Comparison of ENCODE assay signal across 29 cellular contexts in genomic region chr17:39923230-39923629, GRCh38. TPM values are rescaled to one million over a fixed set of nuclear protein-coding genes. Genes with fewer than 3 reads are reported as not detected.
DNase-seq lines count a peak whose midpoint lies in the region; ATAC-seq lines count a peak whose summit lies in the region.
"Had no signal": no experiment of that assay in that cellular context is flagged by ENCODE, and none has a peak within 500 bp of the region (broad histone marks: within the 10 kb centered on the region; RNA-seq: fewer than 3 reads in every experiment).

No MANE protein-coding gene starts in this region.

- H3K27me3 Mint-ChIP-seq in activated naive CD4-positive, alpha-beta T cell treated with anti-CD3 and anti-CD28 coated beads for 36 hours (ENCODE audit: low read depth) = no peaks in the 10 kb centered on the region
- H3K27me3 Mint-ChIP-seq in T-helper 17 cell = no peaks in the 10 kb centered on the region
- no peaks in the 10 kb centered on the region for H3K27me3 Mint-ChIP-seq in effector memory CD8-positive, alpha-beta T cell

- DNase-seq in activated naive CD4-positive, alpha-beta T cell treated with anti-CD3 and anti-CD28 coated beads for 36 hours = no peak
- DNase-seq in activated naive CD4-positive, alpha-beta T cell (lab: John Stamatoyannopoulos, UW) = no peak
- DNase-seq in T-helper 17 cell (no peak), globus pallidus (ENCODE audit: low spot score) (no peak), DMS153 (lab: John Stamatoyannopoulos, UW) (no peak)
- no peak for DNase-seq in effector memory CD8-positive, alpha-beta T cell
- no peak for DNase-seq in stimulated activated effector memory CD8-positive, alpha-beta T cell treated with anti-CD3 and anti-CD28 coated beads, Interleukin-12 subunit alpha, Interleukin-12 subunit beta, amount 100 ng/mL, for 72 hours (ENCODE audit: low spot score in 2 of 2)
- DNase-seq: activated CD4-positive, CD25-positive, alpha-beta regulatory T cell treated with anti-CD3 and anti-CD28 coated beads, Interleukin-2, amount 50 U/mL, for 72 hours; activated T-cell treated with anti-CD3 and anti-CD28 coated beads for 4 hours; amniotic stem cell; DMS79 treated with DMSO at 0.1 percent for 48 hours; gastrocnemius medialis; left colon; MG63; midbrain; NCI-H146; NCI-H2227 treated with DMSO at 0.1 percent for 48 hours; NCI-H82; PC-3; SIG-M5; stimulated activated CD4-positive, alpha-beta T cell treated with anti-CD3 and anti-CD28 coated beads, Interleukin-12 subunit alpha, Interleukin-12 subunit beta, amount 100 ng/mL, for 4 hours; tibial artery had no signal

- ATAC-seq in T-helper 17 cell (no peak), GM18520 (IDR thresholded peaks at IDR 0.05; ENCODE audit: unreplicated experiment) (no peak)
- no peak for ATAC-seq in effector memory CD8-positive, alpha-beta T cell (replicated peaks)
- no peak for ATAC-seq in stimulated activated effector memory CD8-positive, alpha-beta T cell treated with anti-CD3 and anti-CD28 coated beads, Interleukin-12 subunit alpha, Interleukin-12 subunit beta, amount 100 ng/mL, for 72 hours
- ATAC-seq: gastrocnemius medialis, HCT116, left colon, PC-3 had no signal

- peaks cover 82% of the 10 kb centered on the region for H3K4me1 Mint-ChIP-seq in activated naive CD4-positive, alpha-beta T cell treated with anti-CD3 and anti-CD28 coated beads for 36 hours (ENCODE audit: low read depth)
- H3K4me1 Mint-ChIP-seq in T-helper 17 cell = peaks cover 55% of the 10 kb centered on the region
- H3K4me1 Mint-ChIP-seq in effector memory CD8-positive, alpha-beta T cell (ENCODE audit: low read depth in 2 of 2) = peaks cover 63% of the 10 kb centered on the region in 2 donors
- H3K4me1 Mint-ChIP-seq in stimulated activated effector memory CD8-positive, alpha-beta T cell treated with anti-CD3 and anti-CD28 coated beads, Interleukin-12 subunit alpha, Interleukin-12 subunit beta, amount 100 ng/mL, for 72 hours = peaks cover 82% of the 10 kb centered on the region

- H3K36me3 Mint-ChIP-seq in activated naive CD4-positive, alpha-beta T cell treated with anti-CD3 and anti-CD28 coated beads for 36 hours (ENCODE audit: low read depth) = peaks cover 32% of the 10 kb centered on the region
- H3K36me3 Mint-ChIP-seq in T-helper 17 cell (ENCODE audit: low read depth) = peaks cover 7% of the 10 kb centered on the region
- peaks cover 62% of the 10 kb centered on the region for H3K36me3 Mint-ChIP-seq in effector memory CD8-positive, alpha-beta T cell (ENCODE audit: insufficient read depth)
- H3K36me3 Mint-ChIP-seq in stimulated activated effector memory CD8-positive, alpha-beta T cell treated with anti-CD3 and anti-CD28 coated beads, Interleukin-12 subunit alpha, Interleukin-12 subunit beta, amount 100 ng/mL, for 72 hours = peaks cover 64% of the 10 kb centered on the region

- intact Hi-C loops in activated naive CD4-positive, alpha-beta T cell treated with anti-CD3 and anti-CD28 coated beads for 36 hours (cut with micrococcal nuclease) = loop anchor here (10.0 kb wide), 1 partner anchor 518 kb away; the partner anchor contains the start of gene FBXL20

- peak overlapping the region; percentile 92 for H3K27ac Mint-ChIP-seq in activated naive CD4-positive, alpha-beta T cell treated with anti-CD3 and anti-CD28 coated beads for 36 hours
- H3K27ac Mint-ChIP-seq in T-helper 17 cell = peak overlapping the region; percentile 97
- H3K27ac Mint-ChIP-seq in effector memory CD8-positive, alpha-beta T cell = peak overlapping the region; percentile 35 to 83
- peak overlapping the region; percentile 95 for H3K27ac Mint-ChIP-seq in stimulated activated effector memory CD8-positive, alpha-beta T cell treated with anti-CD3 and anti-CD28 coated beads, Interleukin-12 subunit alpha, Interleukin-12 subunit beta, amount 100 ng/mL, for 72 hours

- no peaks in the 10 kb centered on the region for H3K9me3 Mint-ChIP-seq in activated naive CD4-positive, alpha-beta T cell treated with anti-CD3 and anti-CD28 coated beads for 36 hours
- H3K9me3 Mint-ChIP-seq in effector memory CD8-positive, alpha-beta T cell = no peaks in the 10 kb centered on the region
- H3K9me3 Mint-ChIP-seq in stimulated activated effector memory CD8-positive, alpha-beta T cell treated with anti-CD3 and anti-CD28 coated beads, Interleukin-12 subunit alpha, Interleukin-12 subunit beta, amount 100 ng/mL, for 72 hours = no peaks in the 10 kb centered on the region

- CTCF ChIA-PET in activated naive CD4-positive, alpha-beta T cell treated with anti-CD3 and anti-CD28 coated beads for 36 hours (lab: Charles Lee) = interaction anchor here (0.5 to 1.8 kb wide), 5 partner anchors 163 to 472 kb away, joined by 3 to 4 read pairs (median 3); partner anchors contain the start of gene MED1

- H3K9me3 ChIP-seq in T-helper 17 cell (ENCODE audit: control insufficient read depth, low read length, poor library complexity, severe bottlenecking) = no peaks in the 10 kb centered on the region
- H3K9me3 ChIP-seq: gastrocnemius medialis, MG63, neutrophil, tibial artery had no signal

- H3K4me3 Mint-ChIP-seq in activated naive CD4-positive, alpha-beta T cell treated with anti-CD3 and anti-CD28 coated beads for 36 hours = no peak overlapping the region
- H3K4me3 Mint-ChIP-seq in T-helper 17 cell = peak overlapping the region; percentile 70
- H3K4me3 Mint-ChIP-seq in effector memory CD8-positive, alpha-beta T cell = peak overlapping the region; percentile 48 to 92
- peak overlapping the region; percentile 28 for H3K4me3 Mint-ChIP-seq in stimulated activated effector memory CD8-positive, alpha-beta T cell treated with anti-CD3 and anti-CD28 coated beads, Interleukin-12 subunit alpha, Interleukin-12 subunit beta, amount 100 ng/mL, for 72 hours

RNA-seq across cellular contexts. Expression of gene ORMDL3, which starts 4.2 kb away (rescaled TPM):
- 10 to 100 TPM; 51.8 to 52.1 TPM for total RNA-seq in activated naive CD4-positive, alpha-beta T cell treated with anti-CD3 and anti-CD28 coated beads for 36 hours
- total RNA-seq in T-helper 17 cell = 10 to 100 TPM; 76.0 to 88.9 TPM

RNA-seq across cellular contexts. Expression of gene LRRC3C, which starts 4.3 kb away (rescaled TPM):
- total RNA-seq in activated naive CD4-positive, alpha-beta T cell treated with anti-CD3 and anti-CD28 coated beads for 36 hours = not detected
- total RNA-seq in T-helper 17 cell = not detected
- total RNA-seq: cardiac muscle cell, dermis microvascular lymphatic vessel endothelial cell, epithelial cell of proximal tubule, gastrocnemius medialis, left colon, PC-3, renal cortical epithelial cell had no signal

RNA-seq across cellular contexts. Expression of gene GSDMB, which starts 4.8 kb away (rescaled TPM):
- 10 to 100 TPM; 22.2 to 25.5 TPM for total RNA-seq in activated naive CD4-positive, alpha-beta T cell treated with anti-CD3 and anti-CD28 coated beads for 36 hours
- 10 to 100 TPM; 17.2 to 28.6 TPM for total RNA-seq in T-helper 17 cell

RNA-seq across cellular contexts. Expression of gene GSDMA, which starts 39.6 kb away (rescaled TPM):
- total RNA-seq in activated naive CD4-positive, alpha-beta T cell treated with anti-CD3 and anti-CD28 coated beads for 36 hours = under 1 TPM in 1 of 2 experiments, not detected in 1; 0.17 TPM
- total RNA-seq in T-helper 17 cell = under 1 TPM in 1 of 2 donors, not detected in 1; 0.26 TPM
- total RNA-seq: cardiac muscle cell, dermis microvascular lymphatic vessel endothelial cell, PC-3, renal cortical epithelial cell had no signal

RNA-seq across cellular contexts. Expression of gene ZPBP2, which starts 55.2 kb away (rescaled TPM):
- total RNA-seq in activated naive CD4-positive, alpha-beta T cell treated with anti-CD3 and anti-CD28 coated beads for 36 hours = not detected
- total RNA-seq in T-helper 17 cell = under 1 TPM in 1 of 2 donors, not detected in 1; 0.37 TPM
- total RNA-seq: cardiac muscle cell, dermis microvascular lymphatic vessel endothelial cell, epithelial cell of proximal tubule, gastrocnemius medialis, left colon, PC-3, renal cortical epithelial cell had no signal
